In genomic region chr1:36150296-36151132, GRCh38 we compare ENCODE assay signal across 1 cellular context.
TF ChIP-seq lines count a peak whose summit lies in the region.

No MANE protein-coding gene starts in this region.

TF ChIP-seq in K562, 482 proteins besides CTCF, POLR2A, EP300 and RAD21 (continued from another document and continues in another):
- TF ChIP-seq, protein P1, sequence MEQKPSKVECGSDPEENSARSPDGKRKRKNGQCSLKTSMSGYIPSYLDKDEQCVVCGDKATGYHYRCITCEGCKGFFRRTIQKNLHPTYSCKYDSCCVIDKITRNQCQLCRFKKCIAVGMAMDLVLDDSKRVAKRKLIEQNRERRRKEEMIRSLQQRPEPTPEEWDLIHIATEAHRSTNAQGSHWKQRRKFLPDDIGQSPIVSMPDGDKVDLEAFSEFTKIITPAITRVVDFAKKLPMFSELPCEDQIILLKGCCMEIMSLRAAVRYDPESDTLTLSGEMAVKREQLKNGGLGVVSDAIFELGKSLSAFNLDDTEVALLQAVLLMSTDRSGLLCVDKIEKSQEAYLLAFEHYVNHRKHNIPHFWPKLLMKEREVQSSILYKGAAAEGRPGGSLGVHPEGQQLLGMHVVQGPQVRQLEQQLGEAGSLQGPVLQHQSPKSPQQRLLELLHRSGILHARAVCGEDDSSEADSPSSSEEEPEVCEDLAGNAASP (IDR thresholded peaks at IDR 0.05): no peak
- TF ChIP-seq ZFP36 (IDR thresholded peaks at IDR 0.05; ENCODE audit: low read depth, low read length, partially characterized antibody) (peak; percentile 34), CBX1 (IDR thresholded peaks at IDR 0.05; ENCODE audit: low read depth) (no peak), KDM5B (IDR thresholded peaks at IDR 0.05; ENCODE audit: insufficient replicate concordance, low read depth, low read length) (no peak), CSDE1 (IDR thresholded peaks at IDR 0.05) (no peak), CAMTA2 (CRISPR knock-in tag; conservative IDR thresholded peaks at IDR 0.05) (no peak), ZNF436 (CRISPR knock-in tag; IDR thresholded peaks at IDR 0.05) (no peak), CTCFL (IDR thresholded peaks at IDR 0.05; ENCODE audit: borderline replicate concordance, insufficient read depth, low read depth, low read length, poor library complexity, severe bottlenecking) (no peak), ZNF778 (CRISPR knock-in tag; IDR thresholded peaks at IDR 0.05) (no peak), CEBPG (CRISPR knock-in tag; IDR thresholded peaks at IDR 0.05) (no peak), CEBPG (tag; conservative IDR thresholded peaks at IDR 0.05 in 1 of 2, IDR thresholded peaks at IDR 0.05 in 1 of 2) (no peak), SREBF1 (IDR thresholded peaks at IDR 0.05; ENCODE audit: borderline replicate concordance, low read depth, low read length) (no peak), SRSF1 (IDR thresholded peaks at IDR 0.05; ENCODE audit: low read depth, low read length) (no peak), E2F6 (IDR thresholded peaks at IDR 0.05; ENCODE audit: borderline replicate concordance in 1 of 2, extremely low read depth in 1 of 2, insufficient read depth in 1 of 2, insufficient read length in 1 of 2, low read depth in 1 of 2, low read length in 1 of 2, poor library complexity in 1 of 2, severe bottlenecking in 1 of 2) (no peak), CBFB (CRISPR knock-in tag; IDR thresholded peaks at IDR 0.05) (no peak), ZNF175 (CRISPR knock-in tag; IDR thresholded peaks at IDR 0.05; ENCODE audit: low read depth) (peak; percentile 65; the same call in 1 of the 2 replicates), ELK1 (CRISPR knock-in tag; IDR thresholded peaks at IDR 0.05) (no peak), ZKSCAN1 (IDR thresholded peaks at IDR 0.05; ENCODE audit: low read depth, low read length) (peak; percentile 64), ZNF696 (CRISPR knock-in tag; conservative IDR thresholded peaks at IDR 0.05) (no peak), CBX5 (IDR thresholded peaks at IDR 0.05; ENCODE audit: borderline replicate concordance, low read depth) (no peak), PPARD (CRISPR knock-in tag; IDR thresholded peaks at IDR 0.05) (no peak), PCBP1 (IDR thresholded peaks at IDR 0.05; ENCODE audit: low read depth, low read length, poor library complexity, severe bottlenecking) (no peak), MTA2 (IDR thresholded peaks at IDR 0.05; ENCODE audit: low read depth) (no peak), SIN3B (IDR thresholded peaks at IDR 0.05; ENCODE audit: low read depth) (no peak), CHD1 (IDR thresholded peaks at IDR 0.05; ENCODE audit: low read length) (no peak), FOXJ3 (CRISPR knock-in tag; IDR thresholded peaks at IDR 0.05) (no peak), CEBPB (tag; IDR thresholded peaks at IDR 0.05) (no peak), HDAC3 (IDR thresholded peaks at IDR 0.05; ENCODE audit: borderline replicate concordance, partially characterized antibody) (no peak), ZNF140 (CRISPR knock-in tag; IDR thresholded peaks at IDR 0.05) (no peak), THRAP3 (IDR thresholded peaks at IDR 0.05; ENCODE audit: borderline replicate concordance) (no peak), SFPQ (IDR thresholded peaks at IDR 0.05; ENCODE audit: low read depth, low read length) (no peak), NFE2L1 (tag; IDR thresholded peaks at IDR 0.05; ENCODE audit: borderline replicate concordance, low read depth) (no peak), FOSL1 (tag; conservative IDR thresholded peaks at IDR 0.05) (peak; percentile 74), ZNF766 (CRISPR knock-in tag; conservative IDR thresholded peaks at IDR 0.05) (peak; percentile 58; the same call in 1 of the 2 replicates), MAFK (IDR thresholded peaks at IDR 0.05; ENCODE audit: low read length) (peak; percentile 65), FOXA1 (IDR thresholded peaks at IDR 0.05; ENCODE audit: borderline replicate concordance) (no peak), POLR2B (IDR thresholded peaks at IDR 0.05; ENCODE audit: low read depth, partially characterized antibody) (peak; percentile 65), SETDB1 (IDR thresholded peaks at IDR 0.05; ENCODE audit: low read length) (no peak), SMC3 (conservative IDR thresholded peaks at IDR 0.05; ENCODE audit: insufficient read depth, low read depth, low read length) (peak; percentile 37), FOXJ2 (tag; IDR thresholded peaks at IDR 0.05) (no peak), CHD4 (IDR thresholded peaks at IDR 0.05; ENCODE audit: insufficient read depth, insufficient replicate concordance, low read depth, low read length, poor library complexity, severe bottlenecking) (no peak), FOXK1 (CRISPR knock-in tag; IDR thresholded peaks at IDR 0.05; ENCODE audit: borderline replicate concordance) (no peak)
- TF ChIP-seq, protein P2, sequence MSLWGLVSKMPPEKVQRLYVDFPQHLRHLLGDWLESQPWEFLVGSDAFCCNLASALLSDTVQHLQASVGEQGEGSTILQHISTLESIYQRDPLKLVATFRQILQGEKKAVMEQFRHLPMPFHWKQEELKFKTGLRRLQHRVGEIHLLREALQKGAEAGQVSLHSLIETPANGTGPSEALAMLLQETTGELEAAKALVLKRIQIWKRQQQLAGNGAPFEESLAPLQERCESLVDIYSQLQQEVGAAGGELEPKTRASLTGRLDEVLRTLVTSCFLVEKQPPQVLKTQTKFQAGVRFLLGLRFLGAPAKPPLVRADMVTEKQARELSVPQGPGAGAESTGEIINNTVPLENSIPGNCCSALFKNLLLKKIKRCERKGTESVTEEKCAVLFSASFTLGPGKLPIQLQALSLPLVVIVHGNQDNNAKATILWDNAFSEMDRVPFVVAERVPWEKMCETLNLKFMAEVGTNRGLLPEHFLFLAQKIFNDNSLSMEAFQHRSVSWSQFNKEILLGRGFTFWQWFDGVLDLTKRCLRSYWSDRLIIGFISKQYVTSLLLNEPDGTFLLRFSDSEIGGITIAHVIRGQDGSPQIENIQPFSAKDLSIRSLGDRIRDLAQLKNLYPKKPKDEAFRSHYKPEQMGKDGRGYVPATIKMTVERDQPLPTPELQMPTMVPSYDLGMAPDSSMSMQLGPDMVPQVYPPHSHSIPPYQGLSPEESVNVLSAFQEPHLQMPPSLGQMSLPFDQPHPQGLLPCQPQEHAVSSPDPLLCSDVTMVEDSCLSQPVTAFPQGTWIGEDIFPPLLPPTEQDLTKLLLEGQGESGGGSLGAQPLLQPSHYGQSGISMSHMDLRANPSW (CRISPR knock-in tag; IDR thresholded peaks at IDR 0.05): no peak
- TF ChIP-seq, protein P3, sequence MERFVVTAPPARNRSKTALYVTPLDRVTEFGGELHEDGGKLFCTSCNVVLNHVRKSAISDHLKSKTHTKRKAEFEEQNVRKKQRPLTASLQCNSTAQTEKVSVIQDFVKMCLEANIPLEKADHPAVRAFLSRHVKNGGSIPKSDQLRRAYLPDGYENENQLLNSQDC (CRISPR knock-in tag; IDR thresholded peaks at IDR 0.05): no peak
- TF ChIP-seq, protein P4, sequence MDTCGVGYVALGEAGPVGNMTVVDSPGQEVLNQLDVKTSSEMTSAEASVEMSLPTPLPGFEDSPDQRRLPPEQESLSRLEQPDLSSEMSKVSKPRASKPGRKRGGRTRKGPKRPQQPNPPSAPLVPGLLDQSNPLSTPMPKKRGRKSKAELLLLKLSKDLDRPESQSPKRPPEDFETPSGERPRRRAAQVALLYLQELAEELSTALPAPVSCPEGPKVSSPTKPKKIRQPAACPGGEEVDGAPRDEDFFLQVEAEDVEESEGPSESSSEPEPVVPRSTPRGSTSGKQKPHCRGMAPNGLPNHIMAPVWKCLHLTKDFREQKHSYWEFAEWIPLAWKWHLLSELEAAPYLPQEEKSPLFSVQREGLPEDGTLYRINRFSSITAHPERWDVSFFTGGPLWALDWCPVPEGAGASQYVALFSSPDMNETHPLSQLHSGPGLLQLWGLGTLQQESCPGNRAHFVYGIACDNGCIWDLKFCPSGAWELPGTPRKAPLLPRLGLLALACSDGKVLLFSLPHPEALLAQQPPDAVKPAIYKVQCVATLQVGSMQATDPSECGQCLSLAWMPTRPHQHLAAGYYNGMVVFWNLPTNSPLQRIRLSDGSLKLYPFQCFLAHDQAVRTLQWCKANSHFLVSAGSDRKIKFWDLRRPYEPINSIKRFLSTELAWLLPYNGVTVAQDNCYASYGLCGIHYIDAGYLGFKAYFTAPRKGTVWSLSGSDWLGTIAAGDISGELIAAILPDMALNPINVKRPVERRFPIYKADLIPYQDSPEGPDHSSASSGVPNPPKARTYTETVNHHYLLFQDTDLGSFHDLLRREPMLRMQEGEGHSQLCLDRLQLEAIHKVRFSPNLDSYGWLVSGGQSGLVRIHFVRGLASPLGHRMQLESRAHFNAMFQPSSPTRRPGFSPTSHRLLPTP (IDR thresholded peaks at IDR 0.05; ENCODE audit: borderline replicate concordance, extremely low read depth, insufficient read length): no peak
- TF ChIP-seq, protein P5, sequence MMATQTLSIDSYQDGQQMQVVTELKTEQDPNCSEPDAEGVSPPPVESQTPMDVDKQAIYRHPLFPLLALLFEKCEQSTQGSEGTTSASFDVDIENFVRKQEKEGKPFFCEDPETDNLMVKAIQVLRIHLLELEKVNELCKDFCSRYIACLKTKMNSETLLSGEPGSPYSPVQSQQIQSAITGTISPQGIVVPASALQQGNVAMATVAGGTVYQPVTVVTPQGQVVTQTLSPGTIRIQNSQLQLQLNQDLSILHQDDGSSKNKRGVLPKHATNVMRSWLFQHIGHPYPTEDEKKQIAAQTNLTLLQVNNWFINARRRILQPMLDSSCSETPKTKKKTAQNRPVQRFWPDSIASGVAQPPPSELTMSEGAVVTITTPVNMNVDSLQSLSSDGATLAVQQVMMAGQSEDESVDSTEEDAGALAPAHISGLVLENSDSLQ (IDR thresholded peaks at IDR 0.05): peak; percentile 96
- TF ChIP-seq, protein P6, sequence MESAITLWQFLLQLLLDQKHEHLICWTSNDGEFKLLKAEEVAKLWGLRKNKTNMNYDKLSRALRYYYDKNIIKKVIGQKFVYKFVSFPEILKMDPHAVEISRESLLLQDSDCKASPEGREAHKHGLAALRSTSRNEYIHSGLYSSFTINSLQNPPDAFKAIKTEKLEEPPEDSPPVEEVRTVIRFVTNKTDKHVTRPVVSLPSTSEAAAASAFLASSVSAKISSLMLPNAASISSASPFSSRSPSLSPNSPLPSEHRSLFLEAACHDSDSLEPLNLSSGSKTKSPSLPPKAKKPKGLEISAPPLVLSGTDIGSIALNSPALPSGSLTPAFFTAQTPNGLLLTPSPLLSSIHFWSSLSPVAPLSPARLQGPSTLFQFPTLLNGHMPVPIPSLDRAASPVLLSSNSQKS (CRISPR knock-in tag; IDR thresholded peaks at IDR 0.05): no peak
- TF ChIP-seq, protein P7, sequence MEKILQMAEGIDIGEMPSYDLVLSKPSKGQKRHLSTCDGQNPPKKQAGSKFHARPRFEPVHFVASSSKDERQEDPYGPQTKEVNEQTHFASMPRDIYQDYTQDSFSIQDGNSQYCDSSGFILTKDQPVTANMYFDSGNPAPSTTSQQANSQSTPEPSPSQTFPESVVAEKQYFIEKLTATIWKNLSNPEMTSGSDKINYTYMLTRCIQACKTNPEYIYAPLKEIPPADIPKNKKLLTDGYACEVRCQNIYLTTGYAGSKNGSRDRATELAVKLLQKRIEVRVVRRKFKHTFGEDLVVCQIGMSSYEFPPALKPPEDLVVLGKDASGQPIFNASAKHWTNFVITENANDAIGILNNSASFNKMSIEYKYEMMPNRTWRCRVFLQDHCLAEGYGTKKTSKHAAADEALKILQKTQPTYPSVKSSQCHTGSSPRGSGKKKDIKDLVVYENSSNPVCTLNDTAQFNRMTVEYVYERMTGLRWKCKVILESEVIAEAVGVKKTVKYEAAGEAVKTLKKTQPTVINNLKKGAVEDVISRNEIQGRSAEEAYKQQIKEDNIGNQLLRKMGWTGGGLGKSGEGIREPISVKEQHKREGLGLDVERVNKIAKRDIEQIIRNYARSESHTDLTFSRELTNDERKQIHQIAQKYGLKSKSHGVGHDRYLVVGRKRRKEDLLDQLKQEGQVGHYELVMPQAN (IDR thresholded peaks at IDR 0.05; ENCODE audit: borderline replicate concordance): no peak
